ENCODE assay signal across 1 cellular context in genomic region chr2:27370816-27371620, GRCh38.
A peak's percentile ranks its signal among the peaks of the same experiment; 100 is the strongest.
TF ChIP-seq lines count a peak whose summit lies in the region.

No MANE protein-coding gene starts in this region.

TF ChIP-seq in neural cell, 6 proteins besides CTCF, POLR2A, EP300 and RAD21:
- TF ChIP-seq REST (IDR thresholded peaks at IDR 0.05; ENCODE audit: borderline replicate concordance) (peak; percentile 9), SMC3 (conservative IDR thresholded peaks at IDR 0.05; ENCODE audit: poor library complexity) (no peak), EZH2 (IDR thresholded peaks at IDR 0.05; ENCODE audit: borderline replicate concordance, insufficient read depth, low read length, poor library complexity, severe bottlenecking) (no peak)
TF ChIP-seq in neural cell: peak in this region for 1.
